ENCODE assay signal across 8 cellular contexts in genomic region chr1:157156058-157156541, GRCh38. TPM values are rescaled to one million over a fixed set of nuclear protein-coding genes. Genes with fewer than 3 reads are reported as not detected.
DNase-seq lines count a peak whose midpoint lies in the region; ATAC-seq and TF ChIP-seq lines count a peak whose summit lies in the region.

No MANE protein-coding gene starts in this region.

- H3K4me3 ChIP-seq in GM12865 (ENCODE audit: low read depth, low read length) (no peak overlapping the region), SU-DHL-6 (ENCODE audit: insufficient read depth, low read length, poor library complexity, severe bottlenecking) (no peak overlapping the region), cardiac muscle cell (no peak overlapping the region)

- TF ChIP-seq CTCF in GM12865 (IDR thresholded peaks at IDR 0.05; ENCODE audit: insufficient read depth, low read depth, low read length, missing control alignments) = peak; percentile 87
- TF ChIP-seq CTCF in SU-DHL-6 (IDR thresholded peaks at IDR 0.05; ENCODE audit: insufficient read depth, low read length, poor library complexity, severe bottlenecking) = peak; percentile 90
- TF ChIP-seq CTCF in cardiac muscle cell (IDR thresholded peaks at IDR 0.05; ENCODE audit: low read depth, low read length) = peak; percentile 87

- DNase-seq in GM12865 (ENCODE audit: low read depth) = peak; percentile 78
- DNase-seq in M059J (ENCODE audit: low read depth) = peak; percentile 57
- peak; percentile 73 for DNase-seq in activated naive CD4-positive, alpha-beta T cell treated with anti-CD3 and anti-CD28 coated beads, Interleukin-2, amount 50 U/mL, for 16 hours
- DNase-seq in cardiac muscle cell (ENCODE audit: low read depth in 1 of 2, low spot score in 1 of 2) = peak; percentile 71 to 84
- peak; percentile 37 for DNase-seq in putamen (ENCODE audit: low spot score)

- no peaks in the 10 kb centered on the region for H3F3A ChIP-seq in SU-DHL-6 (ENCODE audit: insufficient read depth)

- H4K20me1 ChIP-seq in SU-DHL-6 (ENCODE audit: low read depth, low read length) = no peaks in the 10 kb centered on the region

- H3K9me3 ChIP-seq in SU-DHL-6 (ENCODE audit: insufficient read depth, low read length) (no peaks in the 10 kb centered on the region), cardiac muscle cell (ENCODE audit: low read depth) (no peaks in the 10 kb centered on the region)

- no peak overlapping the region for H3K27ac ChIP-seq in SU-DHL-6 (ENCODE audit: low read depth, low read length)
- no peak overlapping the region for H3K27ac ChIP-seq in cardiac muscle cell

- no peaks in the 10 kb centered on the region for H3K79me2 ChIP-seq in SU-DHL-6 (ENCODE audit: insufficient read depth, low read length)

- ATAC-seq in GM21737 (IDR thresholded peaks at IDR 0.05; ENCODE audit: unreplicated experiment) = no peak
- ATAC-seq in HG03520 (IDR thresholded peaks at IDR 0.05; ENCODE audit: unreplicated experiment) = no peak

- H3K4me2 ChIP-seq in SU-DHL-6 (ENCODE audit: low read depth, low read length, poor library complexity, severe bottlenecking) = no peak overlapping the region

- H3K9ac ChIP-seq in SU-DHL-6 (ENCODE audit: low read length) = no peak overlapping the region

- peaks cover 38% of the 10 kb centered on the region for H3K4me1 ChIP-seq in cardiac muscle cell (ENCODE audit: low read depth)

- no peaks in the 10 kb centered on the region for H3K36me3 ChIP-seq in SU-DHL-6 (ENCODE audit: low read length)
- no peaks in the 10 kb centered on the region for H3K36me3 ChIP-seq in cardiac muscle cell

- H2AFZ ChIP-seq in SU-DHL-6 (ENCODE audit: low read depth, low read length, severe bottlenecking) = no peak overlapping the region

- no peaks in the 10 kb centered on the region for H3K9me2 ChIP-seq in SU-DHL-6 (replicated peaks; ENCODE audit: insufficient read depth, low read length)

- H3K27me3 ChIP-seq in SU-DHL-6 (ENCODE audit: low read length) = no peaks in the 10 kb centered on the region
- H3K27me3 ChIP-seq in cardiac muscle cell = no peaks in the 10 kb centered on the region

RNA-seq across cellular contexts. Expression of gene ETV3, which starts 17.9 kb away (rescaled TPM):
- total RNA-seq in M059J (2014; rRNA removed; shearing (Covaris generic)) = 8.2 and 8.8 TPM in 2 replicates
- total RNA-seq in cardiac muscle cell = 10.6 and 21.0 TPM in 2 replicates
- polyA plus RNA-seq in cardiac muscle cell = 5.6 and 9.9 TPM in 2 replicates

RNA-seq across cellular contexts. Expression of gene ETV3L, which starts 56.5 kb away (rescaled TPM):
- total RNA-seq in M059J (2014; rRNA removed; shearing (Covaris generic)) = not detected in 2 replicates
- total RNA-seq in cardiac muscle cell = not detected in 2 replicates
- not detected in 2 replicates for polyA plus RNA-seq in cardiac muscle cell
